In genomic region chr5:177600458-177601018, GRCh38 we compare ENCODE assay signal across 8 cellular contexts. TPM values are rescaled to one million over a fixed set of nuclear protein-coding genes. Genes with fewer than 3 reads are reported as not detected.
A peak's percentile ranks its signal among the peaks of the same experiment; 100 is the strongest.
DNase-seq lines count a peak whose midpoint lies in the region; ATAC-seq lines count a peak whose summit lies in the region.

No MANE protein-coding gene starts in this region.

- WGBS in iPS DF 6.9 (ENCODE audit: insufficient coverage, insufficient read length): no CpG with 5 or more reads among the region's 20 CpGs

- H3K36me3 ChIP-seq in CD4-positive, CD25-positive, alpha-beta regulatory T cell (ENCODE audit: control insufficient read depth, insufficient read depth, low read length): peaks cover 14% of the 10 kb centered on the region
- H3K36me3 ChIP-seq in iPS DF 6.9 (ENCODE audit: control insufficient read depth, insufficient read depth, low read length): peaks cover 10% of the 10 kb centered on the region; the same call in 1 of the 2 replicates

- peaks cover 16% of the 10 kb centered on the region for H3K36me3 Mint-ChIP-seq in CD4-positive, CD25-positive, alpha-beta regulatory T cell
- peaks cover 13% of the 10 kb centered on the region for H3K36me3 Mint-ChIP-seq in activated T-helper 17 cell treated with anti-CD3 and anti-CD28 coated beads, Interleukin-2, amount 50 U/mL, for 72 hours (ENCODE audit: low read depth)

- peaks cover 0 to 49% (median 17%) of the 10 kb centered on the region in 4 donors for H3K4me1 Mint-ChIP-seq in CD4-positive, CD25-positive, alpha-beta regulatory T cell
- peaks cover 25% of the 10 kb centered on the region for H3K4me1 Mint-ChIP-seq in activated T-helper 17 cell treated with anti-CD3 and anti-CD28 coated beads, Interleukin-2, amount 50 U/mL, for 72 hours

- peak overlapping the region; percentile 91 to 98 (median 94) for H3K4me3 Mint-ChIP-seq in CD4-positive, CD25-positive, alpha-beta regulatory T cell
- peak overlapping the region; percentile 88 for H3K4me3 Mint-ChIP-seq in activated T-helper 17 cell treated with anti-CD3 and anti-CD28 coated beads, Interleukin-2, amount 50 U/mL, for 72 hours

- peak overlapping the region; percentile 87 for H3K4me3 ChIP-seq in CD4-positive, CD25-positive, alpha-beta regulatory T cell (ENCODE audit: low read depth, low read length)
- H3K4me3 ChIP-seq in iPS DF 6.9 (ENCODE audit: low read length) (peak overlapping the region; percentile 89; the same call in 1 of the 2 replicates), skeletal muscle cell (ENCODE audit: low read depth, low read length) (peak overlapping the region; percentile 86)

- H3K4me1 ChIP-seq in CD4-positive, CD25-positive, alpha-beta regulatory T cell (ENCODE audit: control insufficient read depth, insufficient read depth, low read length, poor library complexity, severe bottlenecking): peaks cover 17% of the 10 kb centered on the region
- no peaks in the 10 kb centered on the region for H3K4me1 ChIP-seq in iPS DF 6.9 (ENCODE audit: control insufficient read depth, insufficient read depth, low read length)

- H3K27me3 ChIP-seq in CD4-positive, CD25-positive, alpha-beta regulatory T cell (ENCODE audit: control insufficient read depth, insufficient read depth, low read length): no peaks in the 10 kb centered on the region
- H3K27me3 ChIP-seq in iPS DF 6.9 (ENCODE audit: control insufficient read depth, insufficient read depth, low read length): no peaks in the 10 kb centered on the region

- H3K9me3 ChIP-seq in CD4-positive, CD25-positive, alpha-beta regulatory T cell (ENCODE audit: control insufficient read depth in 2 of 2, low read length in 2 of 2): no peaks in the 10 kb centered on the region
- H3K9me3 ChIP-seq in iPS DF 6.9 (ENCODE audit: control insufficient read depth, insufficient read depth, low read length): no peaks in the 10 kb centered on the region

- DNase-seq in CD4-positive, CD25-positive, alpha-beta regulatory T cell: peak in 2 of 3 donors; percentile 19 to 46
- DNase-seq in iPS DF 6.9 (ENCODE audit: low read depth, low spot score) (no peak), skeletal muscle cell (ENCODE audit: low read depth) (no peak)

- ATAC-seq in CD4-positive, CD25-positive, alpha-beta regulatory T cell (ENCODE audit: low read depth in 2 of 2): no peak
- peak; percentile 21 for ATAC-seq in HG02938 (IDR thresholded peaks at IDR 0.05; ENCODE audit: unreplicated experiment)
- no peak for ATAC-seq in activated T-helper 17 cell treated with anti-CD3 and anti-CD28 coated beads, Interleukin-2, amount 50 U/mL, for 72 hours (replicated peaks)
- ATAC-seq in GM19023 (IDR thresholded peaks at IDR 0.05; ENCODE audit: unreplicated experiment): no peak
- ATAC-seq in HG03108 (IDR thresholded peaks at IDR 0.05; ENCODE audit: unreplicated experiment): no peak
- no peak for ATAC-seq in GM19324 (IDR thresholded peaks at IDR 0.05; ENCODE audit: low FRiP score, unreplicated experiment)

- no peaks in the 10 kb centered on the region for H3K9me3 Mint-ChIP-seq in CD4-positive, CD25-positive, alpha-beta regulatory T cell
- H3K9me3 Mint-ChIP-seq in activated T-helper 17 cell treated with anti-CD3 and anti-CD28 coated beads, Interleukin-2, amount 50 U/mL, for 72 hours: no peaks in the 10 kb centered on the region

- H3K27me3 Mint-ChIP-seq in CD4-positive, CD25-positive, alpha-beta regulatory T cell: peaks cover 6% of the 10 kb centered on the region
- H3K27me3 Mint-ChIP-seq in activated T-helper 17 cell treated with anti-CD3 and anti-CD28 coated beads, Interleukin-2, amount 50 U/mL, for 72 hours: no peaks in the 10 kb centered on the region

- peak overlapping the region; percentile 67 for H3K27ac ChIP-seq in CD4-positive, CD25-positive, alpha-beta regulatory T cell (ENCODE audit: insufficient read depth, low read length, poor library complexity, severe bottlenecking)
- H3K27ac ChIP-seq in iPS DF 6.9 (ENCODE audit: low read length): no peak overlapping the region

- peak overlapping the region; percentile 92 to 100 (median 96) for H3K27ac Mint-ChIP-seq in CD4-positive, CD25-positive, alpha-beta regulatory T cell
- H3K27ac Mint-ChIP-seq in activated T-helper 17 cell treated with anti-CD3 and anti-CD28 coated beads, Interleukin-2, amount 50 U/mL, for 72 hours: peak overlapping the region; percentile 91

RNA-seq across cellular contexts. Expression of gene B4GALT7, which starts 0.6 kb away (rescaled TPM):
- 24.2 TPM for total RNA-seq in CD4-positive, CD25-positive, alpha-beta regulatory T cell
- 10 to 100 TPM; 18.3 to 19.5 (median 18.5) TPM for polyA plus RNA-seq in CD4-positive, CD25-positive, alpha-beta regulatory T cell
- total RNA-seq in activated T-helper 17 cell treated with anti-CD3 and anti-CD28 coated beads, Interleukin-2, amount 50 U/mL, for 72 hours: 10 to 100 TPM; 11.6 to 14.3 TPM

RNA-seq across cellular contexts. Expression of gene TMED9, which starts 8.5 kb away (rescaled TPM):
- total RNA-seq in CD4-positive, CD25-positive, alpha-beta regulatory T cell: 63.2 TPM
- polyA plus RNA-seq in CD4-positive, CD25-positive, alpha-beta regulatory T cell: 100 to 1,000 TPM in 2 of 4 donors, 10 to 100 TPM in 2; 83.7 to 141 (median 108) TPM
- 100 to 1,000 TPM in 1 of 2 donors, 10 to 100 TPM in 1; 97.7 to 118 TPM for total RNA-seq in activated T-helper 17 cell treated with anti-CD3 and anti-CD28 coated beads, Interleukin-2, amount 50 U/mL, for 72 hours

RNA-seq across cellular contexts. Expression of gene FAM193B, which starts 46.2 kb away (rescaled TPM):
- 179 TPM for total RNA-seq in CD4-positive, CD25-positive, alpha-beta regulatory T cell
- polyA plus RNA-seq in CD4-positive, CD25-positive, alpha-beta regulatory T cell: 1 to 10 TPM; 2.8 to 4.1 (median 3.5) TPM
- 10 to 100 TPM; 67.5 to 72.3 TPM for total RNA-seq in activated T-helper 17 cell treated with anti-CD3 and anti-CD28 coated beads, Interleukin-2, amount 50 U/mL, for 72 hours

Comparison
In these comparisons a context has a peak if more than half of its experiments do, and no peak if none do; other contexts are left out.
1. DNase-seq: peak in CD4-positive, CD25-positive, alpha-beta regulatory T cell (2 of 3); none in iPS DF 6.9 (single experiment) and skeletal muscle cell (single experiment).
2. Peak in every context shown above with its lines, with median percentiles within 50 percentile points of each other: H3K4me3 ChIP-seq.